29 cellular contexts compared by ENCODE assay signal in the genomic region with DNA sequence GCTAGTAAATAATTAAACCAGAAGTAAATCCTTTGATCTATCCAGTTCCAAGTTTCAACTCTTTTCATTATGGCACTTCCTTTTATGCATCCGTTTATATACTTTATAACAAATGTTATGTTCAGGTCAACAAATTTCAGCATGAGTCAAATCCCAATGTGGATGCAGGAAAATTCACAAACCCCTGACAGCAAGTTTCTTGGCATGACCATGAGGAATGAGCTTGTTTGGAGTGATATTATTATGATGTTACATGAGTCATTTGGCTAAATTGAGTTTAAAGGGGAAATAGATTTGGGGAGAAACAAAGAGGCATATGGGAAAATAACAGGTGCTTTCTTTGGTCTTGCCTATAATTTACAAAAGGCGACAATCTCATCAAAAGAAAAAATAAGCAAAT. TPM values are rescaled to one million over a fixed set of nuclear protein-coding genes. Genes with fewer than 3 reads are reported as not detected.
"Had no signal": no experiment of that assay in that cellular context is flagged by ENCODE, and none has a peak within 500 bp of the region (broad histone marks: within the 10 kb centered on the region; RNA-seq: fewer than 3 reads in every experiment).

No MANE protein-coding gene starts in this region.

- H3K4me3 ChIP-seq: esophagus muscularis mucosa, gastroesophageal sphincter, thoracic aorta, upper lobe of left lung had no signal

- DNase-seq: activated CD4-positive, alpha-beta T cell treated with anti-CD3 and anti-CD28 coated beads, Interleukin-2, amount 10 ng/mL, durations not matched to agents 7 days and 5 days; activated CD4-positive, CD25-positive, alpha-beta regulatory T cell treated with anti-CD3 and anti-CD28 coated beads, Interleukin-2, amount 50 U/mL, for 72 hours; activated CD8-positive, alpha-beta T cell treated with anti-CD3 and anti-CD28 coated beads, Interleukin-2, amount 10 ng/mL, durations not matched to agents 7 days and 5 days; activated gamma-delta T cell treated with Interleukin-2 at 50 U/mL for 16 hours; aorta; brain microvascular endothelial cell; caudate nucleus; effector memory CD4-positive, alpha-beta T cell; head of caudate nucleus; islet precursor cell; left cardiac atrium; mesenchymal stem cell; naive B cell; occipital lobe; posterior cingulate gyrus; stimulated activated CD4-positive, alpha-beta T cell treated with anti-CD3 and anti-CD28 coated beads, Interleukin-2, amount 100 ng/mL, for 48 hours; stimulated activated CD8-positive, alpha-beta memory T cell treated with anti-CD3 and anti-CD28 coated beads, Interleukin-4, amount 100 ng/mL, for 48 hours; stimulated activated naive CD4-positive, alpha-beta T cell; T-cell; upper lobe of left lung; WERI-Rb-1 had no signal

- ATAC-seq: activated CD8-positive, alpha-beta T cell treated with anti-CD3 and anti-CD28 coated beads, Interleukin-2, amount 10 ng/mL, durations not matched to agents 7 days and 5 days; activated naive CD4-positive, alpha-beta T cell treated with anti-CD3 and anti-CD28 coated beads, Interleukin-2, amount 50 U/mL, for 72 hours; gastroesophageal sphincter; left cardiac atrium; sciatic nerve; T-cell had no signal

- H3K9me3 ChIP-seq: esophagus muscularis mucosa, gastroesophageal sphincter, thoracic aorta, upper lobe of left lung had no signal

- H3K36me3 ChIP-seq: brain microvascular endothelial cell, esophagus muscularis mucosa, gastroesophageal sphincter, thoracic aorta, upper lobe of left lung, WERI-Rb-1 had no signal

- H3K27ac ChIP-seq: brain microvascular endothelial cell, esophagus muscularis mucosa, gastroesophageal sphincter, thoracic aorta, upper lobe of left lung, WERI-Rb-1 had no signal

- H3K27me3 ChIP-seq: brain microvascular endothelial cell, esophagus muscularis mucosa, gastroesophageal sphincter, upper lobe of left lung had no signal

- H3K4me1 ChIP-seq: gastroesophageal sphincter, upper lobe of left lung had no signal

RNA-seq across cellular contexts. Expression of a gene that starts 32.1 kb away (rescaled TPM):
- total RNA-seq: activated CD4-positive, alpha-beta T cell treated with anti-CD3 and anti-CD28 coated beads, Interleukin-2, amount 10 ng/mL, durations not matched to agents 7 days and 5 days; activated CD8-positive, alpha-beta T cell treated with anti-CD3 and anti-CD28 coated beads, Interleukin-2, amount 10 ng/mL, durations not matched to agents 7 days and 5 days; activated naive CD4-positive, alpha-beta T cell treated with anti-CD3 and anti-CD28 coated beads, Interleukin-2, amount 50 U/mL, for 72 hours; aorta; dermis microvascular lymphatic vessel endothelial cell; lower leg skin; mononuclear cell; sciatic nerve; T-cell; thoracic aorta had no signal
- polyA plus RNA-seq: aorta had no signal
